ENCODE assay signal across 9 cellular contexts in the genomic region with DNA sequence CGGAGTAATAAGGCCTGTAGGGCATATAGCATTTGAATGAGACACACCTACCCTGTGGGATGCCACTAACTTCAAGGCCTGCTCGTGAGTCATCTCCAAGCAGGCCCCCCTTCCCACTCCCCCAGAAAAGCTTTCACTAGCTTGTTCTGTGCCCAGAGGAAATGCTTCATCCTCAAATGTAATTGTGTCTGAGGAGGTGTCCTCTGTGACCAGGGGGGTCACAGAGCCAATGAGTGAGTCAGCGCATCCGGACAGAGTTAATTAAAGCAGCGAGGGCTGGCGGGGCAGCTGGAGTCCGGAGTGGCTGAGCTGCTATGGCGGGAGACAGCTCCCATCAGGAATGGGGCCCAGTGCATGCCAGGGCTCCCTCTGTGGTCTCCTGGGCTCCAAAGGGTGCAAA. TPM values are rescaled to one million over a fixed set of nuclear protein-coding genes. Genes with fewer than 3 reads are reported as not detected.
DNase-seq lines count a peak whose midpoint lies in the region; ATAC-seq, FAIRE-seq and TF ChIP-seq lines count a peak whose summit lies in the region.
"Had no signal": no experiment of that assay in that cellular context is flagged by ENCODE, and none has a peak within 500 bp of the region (broad histone marks: within the 10 kb centered on the region; RNA-seq: fewer than 3 reads in every experiment).

No MANE protein-coding gene starts in this region.

- DNase-seq in GM04504 (ENCODE audit: low read depth) (peak; percentile 51), RWPE1 (ENCODE audit: low spot score) (peak; percentile 35), fibroblast of pulmonary artery (ENCODE audit: low read depth) (peak; percentile 59), neural progenitor cell (ENCODE audit: low spot score) (peak; percentile 60), Ammon's horn (ENCODE audit: low spot score) (no peak), germinal center (ENCODE audit: low spot score) (no peak), pancreas (no peak), GM19238 (ENCODE audit: insufficient read length, low spot score) (no peak)
- DNase-seq: activated T-cell treated with anti-CD3 and anti-CD28 coated beads for 4 hours had no signal

- no peaks in the 10 kb centered on the region for H3K9me3 Mint-ChIP-seq in neural progenitor cell

- TF ChIP-seq CTCF in RWPE1 (conservative IDR thresholded peaks at IDR 0.05; ENCODE audit: low read depth), result no peak
- TF ChIP-seq CTCF in fibroblast of pulmonary artery (IDR thresholded peaks at IDR 0.05; ENCODE audit: low read length, missing control alignments), result no peak
- TF ChIP-seq CTCF in neural progenitor cell (IDR thresholded peaks at IDR 0.05), result no peak
- no peak for TF ChIP-seq CTCF in pancreas (IDR thresholded peaks at IDR 0.05)

- peaks cover 8% of the 10 kb centered on the region for H3K4me1 ChIP-seq in neural progenitor cell
- H3K4me1 ChIP-seq in pancreas, result no peaks in the 10 kb centered on the region

- H3K36me3 ChIP-seq in neural progenitor cell (no peaks in the 10 kb centered on the region), pancreas (no peaks in the 10 kb centered on the region)

- intact Hi-C loops in pancreas (cut with DNase I), result no loop called here

- H3K4me3 ChIP-seq in fibroblast of pulmonary artery (replicated peaks; ENCODE audit: low read depth, low read length) (no peak overlapping the region), neural progenitor cell (no peak overlapping the region), pancreas (no peak overlapping the region)

- H3K4me1 Mint-ChIP-seq in neural progenitor cell, result peaks cover 43% of the 10 kb centered on the region

- H3K27me3 ChIP-seq in neural progenitor cell, result peaks cover 40% of the 10 kb centered on the region
- no peaks in the 10 kb centered on the region for H3K27me3 ChIP-seq in pancreas

- CTCF ChIA-PET in RWPE1 (lab: Yijun Ruan, JAX), result no interaction called here

- H3K9ac ChIP-seq in neural progenitor cell, result no peak overlapping the region

- POLR2A ChIA-PET in RWPE1 (lab: Yijun Ruan, JAX; ENCODE audit: low non-redundant PET), result no interaction called here

- H3K9me3 ChIP-seq in neural progenitor cell (ENCODE audit: low read depth), result no peaks in the 10 kb centered on the region
- H3K9me3 ChIP-seq in pancreas, result no peaks in the 10 kb centered on the region

- H3K27ac Mint-ChIP-seq in neural progenitor cell, result peak overlapping the region; percentile 48

- H3K4me2 ChIP-seq in neural progenitor cell, result peak overlapping the region; percentile 29

- FAIRE-seq in pancreas (lab: Jason Lieb, UNC), result no peak

- no peak overlapping the region for H3K27ac ChIP-seq in RWPE1
- H3K27ac ChIP-seq in neural progenitor cell, result no peak overlapping the region
- H3K27ac ChIP-seq in pancreas, result no peak overlapping the region

- no peaks in the 10 kb centered on the region for H3F3A ChIP-seq in neural progenitor cell (ENCODE audit: low read depth)

- no peaks in the 10 kb centered on the region for H3K79me2 ChIP-seq in neural progenitor cell (ENCODE audit: low read depth)

- no peak overlapping the region for H2AFZ ChIP-seq in neural progenitor cell (replicated peaks)

- no peak for ATAC-seq in pancreas

- H3K4me3 Mint-ChIP-seq in neural progenitor cell, result peak overlapping the region; percentile 0

- 66 to 68% methylated on average over 8 of the region's 8 CpGs for WGBS in pancreas, 2 donors

- peaks cover 12% of the 10 kb centered on the region for H3K27me3 Mint-ChIP-seq in neural progenitor cell (ENCODE audit: insufficient read depth, low read depth)

- no peaks in the 10 kb centered on the region for H4K20me1 ChIP-seq in neural progenitor cell (ENCODE audit: low read depth)

- H3K36me3 Mint-ChIP-seq in neural progenitor cell, result no peaks in the 10 kb centered on the region

RNA-seq across cellular contexts. Expression of a gene that starts 27.0 kb away (rescaled TPM):
- 1.2 and 1.3 TPM in 2 replicates for total RNA-seq in neural progenitor cell (ENCODE audit: low replicate concordance)
- under 1 TPM in 4 of 6 donors, not detected in 2; 0.14 to 0.63 (median 0.27) TPM for total RNA-seq in pancreas
- under 1 TPM; 0.68 to 0.85 TPM for polyA plus RNA-seq in pancreas

Comparison
In these comparisons a context has a peak if more than half of its experiments do, and no peak if none do; other contexts are left out.
1. DNase-seq: peak in GM04504 (single experiment), RWPE1 (single experiment), fibroblast of pulmonary artery (single experiment) and neural progenitor cell (single experiment); none in Ammon's horn (single experiment), germinal center (single experiment), pancreas (0 of 6) and GM19238 (single experiment).